ENCODE assay signal across 1 cellular context in the genomic region with DNA sequence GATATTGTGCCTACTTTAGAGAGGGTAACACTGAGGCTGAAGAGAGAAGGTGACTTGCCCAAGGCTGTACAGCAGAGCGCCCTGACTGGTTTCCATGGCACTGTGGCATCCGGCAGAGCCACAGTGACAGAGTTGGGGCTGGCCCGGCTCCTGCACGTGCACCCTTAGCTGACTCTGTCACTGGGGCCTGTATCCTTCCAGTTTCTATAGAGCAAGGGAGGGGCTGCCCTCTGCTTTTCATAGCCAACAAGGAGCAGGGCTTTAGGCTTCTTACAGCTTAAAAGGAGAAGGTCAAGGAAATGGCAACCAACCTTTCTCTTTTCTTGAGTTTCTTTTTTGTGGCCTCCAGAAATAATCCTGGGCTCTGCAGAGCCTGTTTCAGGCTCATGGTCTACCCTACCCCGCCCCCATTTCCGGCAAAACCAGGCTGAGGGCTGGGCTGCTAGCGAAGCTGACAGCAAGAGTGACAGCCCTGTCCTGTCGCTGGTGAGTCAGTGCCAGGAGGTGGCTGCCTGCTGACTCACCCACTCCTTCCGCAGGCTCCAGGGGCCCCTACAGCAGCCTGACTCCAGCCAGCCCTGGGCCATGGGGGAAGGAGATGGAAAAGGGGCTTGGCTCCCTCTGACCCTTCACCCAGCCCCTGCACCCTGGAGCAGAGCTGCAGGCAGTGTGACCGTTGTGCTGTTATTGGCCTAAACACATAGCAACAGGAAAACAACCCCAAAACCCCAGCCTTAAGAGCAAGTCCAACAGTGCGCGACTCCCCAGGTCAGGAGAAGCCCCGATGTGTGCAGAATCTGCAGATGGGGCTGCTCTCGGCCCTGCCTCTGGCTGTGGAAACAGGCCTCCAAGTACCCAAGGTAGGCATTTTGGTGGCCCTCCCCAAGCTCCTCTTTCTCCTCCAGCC.
TF ChIP-seq lines count a peak whose summit lies in the region.

No MANE protein-coding gene starts in this region.

TF ChIP-seq in HepG2, 621 proteins besides CTCF, POLR2A, EP300 and RAD21 (continued from another document and continues in another):
- no peak for TF ChIP-seq ZNF552 (CRISPR knock-in tag; IDR thresholded peaks at IDR 0.05; ENCODE audit: borderline replicate concordance)
- peak; percentile 88 for TF ChIP-seq TGIF2 (CRISPR knock-in tag; IDR thresholded peaks at IDR 0.05)
- TF ChIP-seq ELF3 (CRISPR knock-in tag; IDR thresholded peaks at IDR 0.05) = peak; percentile 80
- TF ChIP-seq, protein P1, sequence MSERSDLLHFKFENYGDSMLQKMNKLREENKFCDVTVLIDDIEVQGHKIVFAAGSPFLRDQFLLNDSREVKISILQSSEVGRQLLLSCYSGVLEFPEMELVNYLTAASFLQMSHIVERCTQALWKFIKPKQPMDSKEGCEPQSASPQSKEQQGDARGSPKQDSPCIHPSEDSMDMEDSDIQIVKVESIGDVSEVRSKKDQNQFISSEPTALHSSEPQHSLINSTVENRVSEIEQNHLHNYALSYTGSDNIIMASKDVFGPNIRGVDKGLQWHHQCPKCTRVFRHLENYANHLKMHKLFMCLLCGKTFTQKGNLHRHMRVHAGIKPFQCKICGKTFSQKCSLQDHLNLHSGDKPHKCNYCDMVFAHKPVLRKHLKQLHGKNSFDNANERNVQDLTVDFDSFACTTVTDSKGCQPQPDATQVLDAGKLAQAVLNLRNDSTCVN (CRISPR knock-in tag; IDR thresholded peaks at IDR 0.05; ENCODE audit: borderline replicate concordance) = peak; percentile 51; the same call in 1 of the 2 replicates
- TF ChIP-seq SAP130 (CRISPR knock-in tag; IDR thresholded peaks at IDR 0.05; ENCODE audit: low read depth) = peak; percentile 95
- peak; percentile 61; the same call in 1 of the 2 replicates for TF ChIP-seq ZNF605 (CRISPR knock-in tag; IDR thresholded peaks at IDR 0.05)
- TF ChIP-seq ZNF562 (CRISPR knock-in tag; IDR thresholded peaks at IDR 0.05; ENCODE audit: borderline replicate concordance) = no peak
- TF ChIP-seq ASH2L (IDR thresholded peaks at IDR 0.05; ENCODE audit: insufficient read length, low read depth, low read length) = peak; percentile 48
- no peak for TF ChIP-seq DMAP1 (CRISPR knock-in tag; IDR thresholded peaks at IDR 0.05)
- no peak for TF ChIP-seq ZSCAN31 (CRISPR knock-in tag; IDR thresholded peaks at IDR 0.05; ENCODE audit: low read depth)
- TF ChIP-seq KAT8 (CRISPR knock-in tag; IDR thresholded peaks at IDR 0.05) = 0 out of 2 replicates have a peak, but pooled peaks have one; percentile 20
- TF ChIP-seq ARNTL (CRISPR knock-in tag; IDR thresholded peaks at IDR 0.05) = 0 out of 2 replicates have a peak, but pooled peaks have one; percentile 27
- TF ChIP-seq LCORL (IDR thresholded peaks at IDR 0.05) = no peak
- TF ChIP-seq LCORL (CRISPR knock-in tag; IDR thresholded peaks at IDR 0.05) = peak; percentile 54; the same call in 1 of the 2 replicates
- TF ChIP-seq ATF3 (CRISPR knock-in tag; IDR thresholded peaks at IDR 0.05) = peak; percentile 95
- peak; percentile 93 for TF ChIP-seq PPARG (CRISPR knock-in tag; conservative IDR thresholded peaks at IDR 0.05)
- peak; percentile 93 for TF ChIP-seq MEIS2 (CRISPR knock-in tag; IDR thresholded peaks at IDR 0.05)
- TF ChIP-seq ZNF180 (CRISPR knock-in tag; IDR thresholded peaks at IDR 0.05; ENCODE audit: borderline replicate concordance, low read depth) = no peak
- TF ChIP-seq ZMAT3 (CRISPR knock-in tag; conservative IDR thresholded peaks at IDR 0.05) = peak; percentile 52; the same call in 1 of the 2 replicates
- TF ChIP-seq NFE2 (CRISPR knock-in tag; IDR thresholded peaks at IDR 0.05) = 0 out of 2 replicates have a peak, but pooled peaks have one; percentile 33
- TF ChIP-seq ZNF331 (CRISPR knock-in tag; IDR thresholded peaks at IDR 0.05) = peak; percentile 88
- peak; percentile 45; the same call in 1 of the 2 replicates for TF ChIP-seq ZFX (CRISPR knock-in tag; IDR thresholded peaks at IDR 0.05; ENCODE audit: low read depth)
- TF ChIP-seq FOXK1 (CRISPR knock-in tag; IDR thresholded peaks at IDR 0.05; ENCODE audit: borderline replicate concordance, low read depth) = peak; percentile 59; the same call in 1 of the 2 replicates
- TF ChIP-seq, protein P2, sequence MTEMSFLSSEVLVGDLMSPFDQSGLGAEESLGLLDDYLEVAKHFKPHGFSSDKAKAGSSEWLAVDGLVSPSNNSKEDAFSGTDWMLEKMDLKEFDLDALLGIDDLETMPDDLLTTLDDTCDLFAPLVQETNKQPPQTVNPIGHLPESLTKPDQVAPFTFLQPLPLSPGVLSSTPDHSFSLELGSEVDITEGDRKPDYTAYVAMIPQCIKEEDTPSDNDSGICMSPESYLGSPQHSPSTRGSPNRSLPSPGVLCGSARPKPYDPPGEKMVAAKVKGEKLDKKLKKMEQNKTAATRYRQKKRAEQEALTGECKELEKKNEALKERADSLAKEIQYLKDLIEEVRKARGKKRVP (CRISPR knock-in tag; IDR thresholded peaks at IDR 0.05) = no peak
- no peak for TF ChIP-seq ATM (IDR thresholded peaks at IDR 0.05; ENCODE audit: borderline replicate concordance)
- TF ChIP-seq RARA (CRISPR knock-in tag; IDR thresholded peaks at IDR 0.05) = peak; percentile 21
- peak; percentile 94 for TF ChIP-seq ZNF292 (CRISPR knock-in tag; IDR thresholded peaks at IDR 0.05; ENCODE audit: borderline replicate concordance, low read depth)
- TF ChIP-seq ZNF691 (CRISPR knock-in tag; IDR thresholded peaks at IDR 0.05; ENCODE audit: borderline replicate concordance, low read depth) = peak; percentile 84; the same call in 1 of the 2 replicates
- TF ChIP-seq BHLHE40 (IDR thresholded peaks at IDR 0.05; ENCODE audit: low read length) = peak; percentile 85
- peak; percentile 52; the same call in 1 of the 2 replicates for TF ChIP-seq ZNF768 (CRISPR knock-in tag; IDR thresholded peaks at IDR 0.05)
- 0 out of 2 replicates have a peak, but pooled peaks have one; percentile 38 for TF ChIP-seq ZNF609 (CRISPR knock-in tag; IDR thresholded peaks at IDR 0.05; ENCODE audit: borderline replicate concordance)
- TF ChIP-seq TBX2 (CRISPR knock-in tag; IDR thresholded peaks at IDR 0.05; ENCODE audit: borderline replicate concordance) = peak; percentile 69; the same call in 1 of the 2 replicates
- no peak for TF ChIP-seq SOX13 (IDR thresholded peaks at IDR 0.05)
- TF ChIP-seq SOX13 (CRISPR knock-in tag; conservative IDR thresholded peaks at IDR 0.05 in 1 of 2, IDR thresholded peaks at IDR 0.05 in 1 of 2) = 0 out of 4 replicates have a peak, but pooled peaks of 1 of the 2 experiments have one; percentile 17
- TF ChIP-seq, protein P3, sequence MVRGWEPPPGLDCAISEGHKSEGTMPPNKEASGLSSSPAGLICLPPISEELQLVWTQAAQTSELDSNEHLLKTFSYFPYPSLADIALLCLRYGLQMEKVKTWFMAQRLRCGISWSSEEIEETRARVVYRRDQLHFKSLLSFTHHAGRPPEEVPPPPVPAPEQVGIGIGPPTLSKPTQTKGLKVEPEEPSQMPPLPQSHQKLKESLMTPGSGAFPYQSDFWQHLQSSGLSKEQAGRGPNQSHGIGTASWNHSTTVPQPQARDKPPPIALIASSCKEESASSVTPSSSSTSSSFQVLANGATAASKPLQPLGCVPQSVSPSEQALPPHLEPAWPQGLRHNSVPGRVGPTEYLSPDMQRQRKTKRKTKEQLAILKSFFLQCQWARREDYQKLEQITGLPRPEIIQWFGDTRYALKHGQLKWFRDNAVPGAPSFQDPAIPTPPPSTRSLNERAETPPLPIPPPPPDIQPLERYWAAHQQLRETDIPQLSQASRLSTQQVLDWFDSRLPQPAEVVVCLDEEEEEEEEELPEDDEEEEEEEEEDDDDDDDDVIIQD (CRISPR knock-in tag; IDR thresholded peaks at IDR 0.05; ENCODE audit: low read depth) = peak; percentile 59
- peak; percentile 68 for TF ChIP-seq SALL1 (CRISPR knock-in tag; IDR thresholded peaks at IDR 0.05)
- TF ChIP-seq, protein P4, sequence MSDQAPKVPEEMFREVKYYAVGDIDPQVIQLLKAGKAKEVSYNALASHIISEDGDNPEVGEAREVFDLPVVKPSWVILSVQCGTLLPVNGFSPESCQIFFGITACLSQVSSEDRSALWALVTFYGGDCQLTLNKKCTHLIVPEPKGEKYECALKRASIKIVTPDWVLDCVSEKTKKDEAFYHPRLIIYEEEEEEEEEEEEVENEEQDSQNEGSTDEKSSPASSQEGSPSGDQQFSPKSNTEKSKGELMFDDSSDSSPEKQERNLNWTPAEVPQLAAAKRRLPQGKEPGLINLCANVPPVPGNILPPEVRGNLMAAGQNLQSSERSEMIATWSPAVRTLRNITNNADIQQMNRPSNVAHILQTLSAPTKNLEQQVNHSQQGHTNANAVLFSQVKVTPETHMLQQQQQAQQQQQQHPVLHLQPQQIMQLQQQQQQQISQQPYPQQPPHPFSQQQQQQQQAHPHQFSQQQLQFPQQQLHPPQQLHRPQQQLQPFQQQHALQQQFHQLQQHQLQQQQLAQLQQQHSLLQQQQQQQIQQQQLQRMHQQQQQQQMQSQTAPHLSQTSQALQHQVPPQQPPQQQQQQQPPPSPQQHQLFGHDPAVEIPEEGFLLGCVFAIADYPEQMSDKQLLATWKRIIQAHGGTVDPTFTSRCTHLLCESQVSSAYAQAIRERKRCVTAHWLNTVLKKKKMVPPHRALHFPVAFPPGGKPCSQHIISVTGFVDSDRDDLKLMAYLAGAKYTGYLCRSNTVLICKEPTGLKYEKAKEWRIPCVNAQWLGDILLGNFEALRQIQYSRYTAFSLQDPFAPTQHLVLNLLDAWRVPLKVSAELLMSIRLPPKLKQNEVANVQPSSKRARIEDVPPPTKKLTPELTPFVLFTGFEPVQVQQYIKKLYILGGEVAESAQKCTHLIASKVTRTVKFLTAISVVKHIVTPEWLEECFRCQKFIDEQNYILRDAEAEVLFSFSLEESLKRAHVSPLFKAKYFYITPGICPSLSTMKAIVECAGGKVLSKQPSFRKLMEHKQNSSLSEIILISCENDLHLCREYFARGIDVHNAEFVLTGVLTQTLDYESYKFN (CRISPR knock-in tag; conservative IDR thresholded peaks at IDR 0.05) = peak; percentile 79
- TF ChIP-seq, protein P5, sequence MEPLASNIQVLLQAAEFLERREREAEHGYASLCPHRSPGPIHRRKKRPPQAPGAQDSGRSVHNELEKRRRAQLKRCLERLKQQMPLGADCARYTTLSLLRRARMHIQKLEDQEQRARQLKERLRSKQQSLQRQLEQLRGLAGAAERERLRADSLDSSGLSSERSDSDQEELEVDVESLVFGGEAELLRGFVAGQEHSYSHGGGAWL (CRISPR knock-in tag; IDR thresholded peaks at IDR 0.05) = 0 out of 2 replicates have a peak, but pooled peaks have one; percentile 24
- 0 out of 2 replicates have a peak, but pooled peaks have one; percentile 61 for TF ChIP-seq ZZZ3 (CRISPR knock-in tag; IDR thresholded peaks at IDR 0.05; ENCODE audit: borderline replicate concordance)
- TF ChIP-seq, protein P6, sequence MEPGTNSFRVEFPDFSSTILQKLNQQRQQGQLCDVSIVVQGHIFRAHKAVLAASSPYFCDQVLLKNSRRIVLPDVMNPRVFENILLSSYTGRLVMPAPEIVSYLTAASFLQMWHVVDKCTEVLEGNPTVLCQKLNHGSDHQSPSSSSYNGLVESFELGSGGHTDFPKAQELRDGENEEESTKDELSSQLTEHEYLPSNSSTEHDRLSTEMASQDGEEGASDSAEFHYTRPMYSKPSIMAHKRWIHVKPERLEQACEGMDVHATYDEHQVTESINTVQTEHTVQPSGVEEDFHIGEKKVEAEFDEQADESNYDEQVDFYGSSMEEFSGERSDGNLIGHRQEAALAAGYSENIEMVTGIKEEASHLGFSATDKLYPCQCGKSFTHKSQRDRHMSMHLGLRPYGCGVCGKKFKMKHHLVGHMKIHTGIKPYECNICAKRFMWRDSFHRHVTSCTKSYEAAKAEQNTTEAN (CRISPR knock-in tag; conservative IDR thresholded peaks at IDR 0.05) = peak; percentile 73
- TF ChIP-seq GABPA (IDR thresholded peaks at IDR 0.05; ENCODE audit: low read depth, low read length) = no peak
- peak; percentile 72 for TF ChIP-seq GABPA (CRISPR knock-in tag; IDR thresholded peaks at IDR 0.05; ENCODE audit: low read depth)
- TF ChIP-seq FOXA1 (IDR thresholded peaks at IDR 0.05) = no peak
- TF ChIP-seq FOXA1 (CRISPR knock-in tag; IDR thresholded peaks at IDR 0.05) = peak; percentile 3; the same call in 1 of the 2 replicates
- peak; percentile 62 for TF ChIP-seq XRCC5 (optimal IDR thresholded peaks at IDR 0.05; ENCODE audit: low read length)
- TF ChIP-seq ZFP36L1 (CRISPR knock-in tag; IDR thresholded peaks at IDR 0.05) = no peak
- 0 out of 2 replicates have a peak, but pooled peaks have one; percentile 26 for TF ChIP-seq NCOA2 (CRISPR knock-in tag; IDR thresholded peaks at IDR 0.05)
- TF ChIP-seq CREM (IDR thresholded peaks at IDR 0.05) = 0 out of 2 replicates have a peak, but pooled peaks have one; percentile 14
- TF ChIP-seq CREM (CRISPR knock-in tag; IDR thresholded peaks at IDR 0.05) = no peak
